21 cellular contexts compared by ENCODE assay signal in the genomic region with DNA sequence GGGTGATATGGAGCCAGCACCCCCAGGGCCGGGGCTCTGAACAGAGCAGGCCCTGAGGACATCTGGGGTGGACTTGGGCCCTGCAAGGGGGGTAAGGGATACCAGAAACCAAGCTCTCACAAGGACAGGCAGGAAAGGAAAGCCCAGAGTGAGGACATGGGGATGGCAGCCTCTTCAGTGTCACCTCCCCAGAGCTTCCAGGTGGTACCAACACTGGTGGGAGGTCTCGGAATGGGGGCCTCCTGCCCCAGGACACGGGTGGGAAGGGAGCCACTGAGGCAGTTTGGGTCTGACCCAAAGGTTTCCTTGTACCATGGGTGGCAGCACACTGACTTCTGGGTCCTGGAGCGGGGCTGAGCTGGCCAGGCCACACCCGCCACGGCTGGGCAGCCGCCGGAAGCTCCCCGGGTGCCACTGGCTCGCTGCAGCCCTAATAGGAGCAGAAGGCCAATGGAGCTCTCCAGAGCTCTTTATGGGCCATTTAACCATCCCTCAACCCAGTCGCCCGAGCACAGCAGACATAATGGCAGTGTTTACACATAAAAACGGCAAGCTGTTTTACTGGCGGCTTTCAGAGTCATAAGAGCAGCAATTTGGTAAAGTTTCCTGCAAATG. TPM values are rescaled to one million over a fixed set of nuclear protein-coding genes. Genes with fewer than 3 reads are reported as not detected.
DNase-seq lines count a peak whose midpoint lies in the region; ATAC-seq and TF ChIP-seq lines count a peak whose summit lies in the region.
"Had no signal": no experiment of that assay in that cellular context is flagged by ENCODE, and none has a peak within 500 bp of the region (broad histone marks: within the 10 kb centered on the region; RNA-seq: fewer than 3 reads in every experiment).

No MANE protein-coding gene starts in this region.

- no peaks in the 10 kb centered on the region for H3K27me3 Mint-ChIP-seq in endodermal cell (ENCODE audit: insufficient read depth)
- H3K27me3 Mint-ChIP-seq in natural killer cell treated with Interleukin-12 subunit alpha and Interleukin-12 subunit beta and Interleukin-15 and Interleukin-18, amount 100 ng/mL, for 72 hours, result no peaks in the 10 kb centered on the region
- H3K27me3 Mint-ChIP-seq: activated naive CD8-positive, alpha-beta T cell treated with anti-CD3 and anti-CD28 coated beads for 36 hours; central memory CD8-positive, alpha-beta T cell; memory B cell had no signal

- H3K27ac ChIP-seq in endodermal cell (ENCODE audit: low read depth, low read length), result no peak overlapping the region
- H3K27ac ChIP-seq: esophagus muscularis mucosa, pancreas, Peyer's patch, SJSA1 had no signal

- H3K27ac Mint-ChIP-seq in endodermal cell, result no peak overlapping the region
- no peak overlapping the region for H3K27ac Mint-ChIP-seq in natural killer cell treated with Interleukin-12 subunit alpha and Interleukin-12 subunit beta and Interleukin-15 and Interleukin-18, amount 100 ng/mL, for 72 hours
- H3K27ac Mint-ChIP-seq: activated naive CD8-positive, alpha-beta T cell treated with anti-CD3 and anti-CD28 coated beads for 36 hours; activated T-helper 1 cell treated with anti-CD3 and anti-CD28 coated beads, Interleukin-12 subunit alpha, Interleukin-12 subunit beta, Interleukin-2, Interleukin-4 antibody, amounts not matched to agents 30 ng/mL and 10 ng/mL and 1 ng/mL, durations not matched to agents 14 hours and 24 hours and 36 hours; memory B cell had no signal

- peaks cover 21% of the 10 kb centered on the region for H3K36me3 ChIP-seq in endodermal cell (ENCODE audit: control insufficient read depth, insufficient read depth, low read length)

- peaks cover 8% of the 10 kb centered on the region for H3K36me3 Mint-ChIP-seq in endodermal cell (ENCODE audit: low read depth)
- no peaks in the 10 kb centered on the region for H3K36me3 Mint-ChIP-seq in natural killer cell treated with Interleukin-12 subunit alpha and Interleukin-12 subunit beta and Interleukin-15 and Interleukin-18, amount 100 ng/mL, for 72 hours
- H3K36me3 Mint-ChIP-seq: activated naive CD8-positive, alpha-beta T cell treated with anti-CD3 and anti-CD28 coated beads for 36 hours had no signal

- H3K27me3 ChIP-seq in endodermal cell (ENCODE audit: control insufficient read depth, insufficient read depth, low read length, poor library complexity, severe bottlenecking), result no peaks in the 10 kb centered on the region
- H3K27me3 ChIP-seq: esophagus muscularis mucosa, pancreas, Peyer's patch, SJSA1 had no signal

- H3K4me3 Mint-ChIP-seq in endodermal cell, result no peak overlapping the region
- no peak overlapping the region for H3K4me3 Mint-ChIP-seq in natural killer cell treated with Interleukin-12 subunit alpha and Interleukin-12 subunit beta and Interleukin-15 and Interleukin-18, amount 100 ng/mL, for 72 hours
- H3K4me3 Mint-ChIP-seq: activated naive CD8-positive, alpha-beta T cell treated with anti-CD3 and anti-CD28 coated beads for 36 hours; activated T-helper 1 cell treated with anti-CD3 and anti-CD28 coated beads, Interleukin-12 subunit alpha, Interleukin-12 subunit beta, Interleukin-2, Interleukin-4 antibody, amounts not matched to agents 30 ng/mL and 10 ng/mL and 1 ng/mL, durations not matched to agents 14 hours and 24 hours and 36 hours; central memory CD8-positive, alpha-beta T cell; memory B cell had no signal

- ATAC-seq in sciatic nerve (no peak), GM21576 (IDR thresholded peaks at IDR 0.05; ENCODE audit: unreplicated experiment) (no peak)
- ATAC-seq in natural killer cell treated with Interleukin-12 subunit alpha and Interleukin-12 subunit beta and Interleukin-15 and Interleukin-18, amount 100 ng/mL, for 72 hours, result no peak
- ATAC-seq: right cardiac atrium had no signal

- intact Hi-C loops in sciatic nerve (cut with DNase I), result no loop called here

- no peaks in the 10 kb centered on the region for H3K4me1 ChIP-seq in endodermal cell (ENCODE audit: control insufficient read depth, insufficient read depth, low read length)
- H3K4me1 ChIP-seq: Caco-2, pancreas, Peyer's patch, SJSA1 had no signal

- WGBS in endodermal cell (ENCODE audit: insufficient coverage in 1 of 2, insufficient read length in 1 of 2), 2 experiments, result 91 to 96% methylated on average over 13 to 14 of the region's 14 CpGs

- no peaks in the 10 kb centered on the region for H3K4me1 Mint-ChIP-seq in endodermal cell
- peaks cover 0 to under 1% of the 10 kb centered on the region in 2 donors for H3K4me1 Mint-ChIP-seq in natural killer cell treated with Interleukin-12 subunit alpha and Interleukin-12 subunit beta and Interleukin-15 and Interleukin-18, amount 100 ng/mL, for 72 hours (ENCODE audit: low read depth in 2 of 2)
- H3K4me1 Mint-ChIP-seq: activated naive CD8-positive, alpha-beta T cell treated with anti-CD3 and anti-CD28 coated beads for 36 hours; central memory CD8-positive, alpha-beta T cell; memory B cell had no signal

- no peaks in the 10 kb centered on the region for H3K9me3 Mint-ChIP-seq in endodermal cell
- H3K9me3 Mint-ChIP-seq in natural killer cell treated with Interleukin-12 subunit alpha and Interleukin-12 subunit beta and Interleukin-15 and Interleukin-18, amount 100 ng/mL, for 72 hours, result no peaks in the 10 kb centered on the region
- H3K9me3 Mint-ChIP-seq: activated naive CD8-positive, alpha-beta T cell treated with anti-CD3 and anti-CD28 coated beads for 36 hours; activated T-helper 1 cell treated with anti-CD3 and anti-CD28 coated beads, Interleukin-12 subunit alpha, Interleukin-12 subunit beta, Interleukin-2, Interleukin-4 antibody, amounts not matched to agents 30 ng/mL and 10 ng/mL and 1 ng/mL, durations not matched to agents 14 hours and 24 hours and 36 hours; central memory CD8-positive, alpha-beta T cell; memory B cell had no signal

- no peak overlapping the region for H3K9ac ChIP-seq in endodermal cell (ENCODE audit: extremely low read depth, low read length, poor library complexity, severe bottlenecking)

- H3K9me3 ChIP-seq in endodermal cell (ENCODE audit: control insufficient read depth, low read length), result no peaks in the 10 kb centered on the region
- H3K9me3 ChIP-seq: Caco-2, esophagus muscularis mucosa, pancreas, Peyer's patch, SJSA1 had no signal

- no peak for TF ChIP-seq CTCF in endodermal cell (conservative IDR thresholded peaks at IDR 0.05)

- no peak overlapping the region for H3K4me3 ChIP-seq in endodermal cell (ENCODE audit: low read length)
- H3K4me3 ChIP-seq: esophagus muscularis mucosa, pancreas, Peyer's patch, SJSA1 had no signal

- DNase-seq in NCI-H748 (lab: John Stamatoyannopoulos, UW; ENCODE audit: unreplicated experiment), result peak; percentile 45
- no peak for DNase-seq in NCI-H748 treated with DMSO at 0.1 percent for 48 hours (lab: John Stamatoyannopoulos, UW)
- peak; percentile 82 for DNase-seq in NCI-H1092 treated with DMSO at 0.1 percent for 48 hours (lab: John Stamatoyannopoulos, UW)
- peak; percentile 20 for DNase-seq in endodermal cell
- DNase-seq in sciatic nerve (ENCODE audit: low spot score), result peak; percentile 22
- no peak for DNase-seq in NCI-H146 treated with DMSO at 0.1 percent for 48 hours (lab: John Stamatoyannopoulos, UW; ENCODE audit: unreplicated experiment)
- DNase-seq in natural killer cell treated with Interleukin-12 subunit alpha and Interleukin-12 subunit beta and Interleukin-15 and Interleukin-18, amount 100 ng/mL, for 72 hours (ENCODE audit: low spot score), result no peak
- DNase-seq: activated naive CD8-positive, alpha-beta T cell treated with anti-CD3 and anti-CD28 coated beads for 36 hours; effector CD8-positive, alpha-beta T cell; NCI-H1105 treated with DMSO at 0.1 percent for 48 hours; NK-92 treated with Interleukin-12 subunit alpha and Interleukin-12 subunit beta, amount 100 ng/mL, for 24 hours; right cardiac atrium had no signal

RNA-seq across cellular contexts. Expression of gene PEPD, which starts 59.4 kb away (rescaled TPM):
- total RNA-seq in endodermal cell, result 10 to 100 TPM; 52.2 to 67.9 TPM
- 54.0 TPM for polyA plus RNA-seq in endodermal cell (2013, experiment 1 of 2)
- 42.9 TPM for polyA plus RNA-seq in endodermal cell (2013, experiment 2 of 2)
- total RNA-seq in sciatic nerve, result 62.8 TPM
- 10 to 100 TPM; 18.7 to 25.7 TPM for total RNA-seq in natural killer cell treated with Interleukin-12 subunit alpha and Interleukin-12 subunit beta and Interleukin-15 and Interleukin-18, amount 100 ng/mL, for 72 hours

Comparison
In these comparisons a context has a peak if more than half of its experiments do, and no peak if none do; other contexts are left out.
1. DNase-seq: peak in NCI-H748 (single experiment), NCI-H1092 treated with DMSO at 0.1 percent for 48 hours (single experiment), endodermal cell (single experiment) and sciatic nerve (single experiment); none in NCI-H748 treated with DMSO at 0.1 percent for 48 hours (single experiment), NCI-H146 treated with DMSO at 0.1 percent for 48 hours (single experiment) and natural killer cell treated with Interleukin-12 subunit alpha and Interleukin-12 subunit beta and Interleukin-15 and Interleukin-18, amount 100 ng/mL, for 72 hours (single experiment).